16 cellular contexts compared by ENCODE assay signal in the genomic region with DNA sequence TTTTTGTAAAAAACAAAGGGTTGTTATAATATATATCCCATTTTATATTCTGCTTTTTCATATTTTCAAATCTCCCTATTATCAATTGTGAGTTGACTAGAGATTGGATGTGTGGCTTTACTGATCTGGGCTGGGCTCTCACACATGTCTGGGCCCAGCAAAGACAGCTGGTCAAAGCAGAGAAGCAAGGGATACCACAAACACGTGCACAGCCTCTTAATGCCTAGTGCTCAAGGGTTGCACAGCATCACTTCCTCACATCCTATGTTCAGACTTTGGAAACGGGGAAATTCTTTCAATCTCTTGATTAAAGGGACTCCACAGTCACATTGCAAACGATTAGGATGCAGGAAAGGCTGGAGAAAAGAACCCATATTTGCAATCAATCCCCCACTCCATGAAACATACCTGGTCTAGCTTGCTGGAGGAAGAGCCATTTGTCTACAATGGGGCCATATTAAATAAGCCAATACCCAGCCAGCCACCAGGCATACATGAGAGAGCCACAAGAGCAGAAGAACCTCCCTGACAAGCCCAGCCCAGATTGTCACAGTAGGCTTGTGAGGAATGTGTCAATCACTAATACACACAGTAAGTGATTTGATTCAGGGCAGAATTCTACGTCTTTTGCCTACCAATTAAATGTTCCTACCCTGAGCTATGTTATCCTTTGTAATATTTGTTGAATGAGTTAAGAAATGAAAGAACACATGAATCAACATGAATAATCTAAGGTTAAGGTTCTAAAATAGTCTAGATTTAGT.
"Had no signal": no experiment of that assay in that cellular context is flagged by ENCODE, and none has a peak within 500 bp of the region (broad histone marks: within the 10 kb centered on the region; RNA-seq: fewer than 3 reads in every experiment).

No MANE protein-coding gene starts in this region.

- H3K27ac ChIP-seq: coronary artery, esophagus muscularis mucosa, psoas muscle, thoracic aorta, upper lobe of right lung had no signal

- H3K36me3 ChIP-seq: esophagus muscularis mucosa, sigmoid colon, thoracic aorta, upper lobe of right lung had no signal

- H3K4me3 ChIP-seq: coronary artery, esophagus muscularis mucosa, psoas muscle, sigmoid colon, thoracic aorta, upper lobe of right lung had no signal

- H3K27me3 ChIP-seq: esophagus muscularis mucosa, sigmoid colon, upper lobe of right lung had no signal

- ATAC-seq: activated naive CD4-positive, alpha-beta T cell treated with anti-CD3 and anti-CD28 coated beads, Interleukin-2, amount 50 U/mL, for 72 hours; activated T-cell treated with anti-CD3 and anti-CD28 coated beads, Interleukin-2, amount 50 U/mL, for 72 hours; psoas muscle; upper lobe of right lung had no signal

- H3K9me3 ChIP-seq: esophagus muscularis mucosa, psoas muscle, sigmoid colon, thoracic aorta, upper lobe of right lung had no signal

- DNase-seq: activated CD4-positive, alpha-beta T cell treated with anti-CD3 and anti-CD28 coated beads, Interleukin-2, amount 10 ng/mL, durations not matched to agents 24 days and 14 days; activated CD4-positive, CD25-positive, alpha-beta regulatory T cell; activated CD8-positive, alpha-beta memory T cell treated with anti-CD3 and anti-CD28 coated beads, Interleukin-2, amount 50 U/mL, for 48 hours; activated gamma-delta T cell; activated T-cell treated with anti-CD3 and anti-CD28 coated beads, Interleukin-2, amount 50 U/mL, for 72 hours; effector CD4-positive, alpha-beta T cell; head of caudate nucleus; psoas muscle; sigmoid colon; stimulated activated CD4-positive, alpha-beta T cell treated with anti-CD3 and anti-CD28 coated beads, Interleukin-12 subunit alpha, Interleukin-12 subunit beta, amount 100 ng/mL, for 4 hours; stimulated activated CD4-positive, alpha-beta T cell treated with anti-CD3 and anti-CD28 coated beads, Interleukin-2, amount 100 ng/mL, for 24 hours; upper lobe of right lung had no signal
